ENCODE assay signal across 1 cellular context in genomic region chr22:23282089-23282501, GRCh38.
TF ChIP-seq lines count a peak whose summit lies in the region.

No MANE protein-coding gene starts in this region.

TF ChIP-seq in SK-N-SH, 30 proteins besides CTCF, POLR2A, EP300 and RAD21 (continued from another document):
- no peak for TF ChIP-seq RFX5 (IDR thresholded peaks at IDR 0.05; ENCODE audit: low read length)
- TF ChIP-seq YY1 (IDR thresholded peaks at IDR 0.05; ENCODE audit: low read depth) = no peak
- TF ChIP-seq POLR2AphosphoS5 (IDR thresholded peaks at IDR 0.05; ENCODE audit: low read depth, low read length) = no peak
- TF ChIP-seq IRF3 (IDR thresholded peaks at IDR 0.05; ENCODE audit: low read depth, low read length) = no peak
- no peak for TF ChIP-seq REST (IDR thresholded peaks at IDR 0.05; ENCODE audit: low read depth, low read length)
- TF ChIP-seq RCOR1 (IDR thresholded peaks at IDR 0.05; ENCODE audit: low read length) = no peak
- no peak for TF ChIP-seq RXRA (IDR thresholded peaks at IDR 0.05; ENCODE audit: borderline replicate concordance, low read depth)
- no peak for TF ChIP-seq EZH2phosphoT487 (IDR thresholded peaks at IDR 0.05; ENCODE audit: borderline replicate concordance, low read depth)
- TF ChIP-seq TAF1 (IDR thresholded peaks at IDR 0.05; ENCODE audit: borderline replicate concordance, low read depth, low read length) = no peak
